In the genomic region with DNA sequence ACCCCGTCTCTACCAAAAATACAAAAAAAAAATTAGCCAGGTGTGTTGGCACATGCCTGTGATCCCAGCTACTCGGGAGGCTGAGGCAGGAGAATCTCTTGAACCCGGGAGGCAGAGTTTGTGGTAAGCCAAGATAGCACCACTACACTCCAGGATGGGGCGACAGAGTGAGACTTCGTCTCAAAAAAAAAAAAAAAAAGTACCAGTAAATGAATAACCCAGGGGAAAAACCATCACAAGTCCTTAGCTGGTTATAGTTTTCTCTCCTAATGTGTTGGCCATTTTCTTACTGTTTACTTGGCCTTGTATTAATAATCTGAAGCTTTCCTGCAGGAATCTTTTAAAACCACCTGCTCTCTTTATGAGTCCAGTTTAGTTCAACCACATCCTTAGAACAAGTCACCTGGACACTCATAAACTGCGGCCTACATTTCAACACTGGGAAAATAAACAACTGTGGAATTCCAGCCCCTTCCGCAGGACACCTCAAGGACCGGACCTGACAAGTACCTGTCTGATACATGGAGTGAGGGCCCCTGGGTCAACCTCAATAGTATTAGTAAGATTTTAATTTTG, we compare ENCODE assay signal across 22 cellular contexts.
DNase-seq lines count a peak whose midpoint lies in the region; ATAC-seq and TF ChIP-seq lines count a peak whose summit lies in the region.
"Had no signal": no experiment of that assay in that cellular context is flagged by ENCODE, and none has a peak within 500 bp of the region (broad histone marks: within the 10 kb centered on the region; RNA-seq: fewer than 3 reads in every experiment).

No MANE protein-coding gene starts in this region.

- peaks cover 16% of the 10 kb centered on the region for H3K4me1 ChIP-seq in hepatocyte (ENCODE audit: insufficient read depth)
- no peaks in the 10 kb centered on the region for H3K4me1 ChIP-seq in mucosa of descending colon (ENCODE audit: low read depth)

- H3K9me3 ChIP-seq in hepatocyte (ENCODE audit: low read depth) (no peaks in the 10 kb centered on the region), mucosa of descending colon (no peaks in the 10 kb centered on the region)

- POLR2A ChIA-PET in HEK293T (lab: Yijun Ruan, JAX) = no interaction called here

- H3K27ac ChIP-seq in hepatocyte = peak overlapping the region; percentile 74
- H3K27ac ChIP-seq: KMS-11, RWPE1, SK-N-MC had no signal

- H3K9me2 ChIP-seq in hepatocyte (replicated peaks; ENCODE audit: insufficient read depth) = no peaks in the 10 kb centered on the region

- 65% methylated on average over 8 of the region's 8 CpGs for WGBS in hepatocyte (ENCODE audit: low lambda C conversion rate, missing lambda C conversion rate)

- CTCF ChIA-PET in HEK293T (lab: Yijun Ruan, JAX) = no interaction called here

- in situ Hi-C loops in Caki2 (cut with HindIII; ENCODE audit: low pct_unique_long_range_greater_than_20kb, low sequenced_read_pairs) = no loop called here

- no peak overlapping the region for H3K4me2 ChIP-seq in hepatocyte
- H3K4me2 ChIP-seq: KMS-11 had no signal

- H3K4me3 ChIP-seq in hepatocyte = no peak overlapping the region
- no peak overlapping the region for H3K4me3 ChIP-seq in mucosa of descending colon
- H3K4me3 ChIP-seq: SK-N-MC had no signal

- no peak overlapping the region for H3K4me3 Mint-ChIP-seq in stimulated activated memory B cell treated with anti-CD40 and anti-IgM and Interleukin-4, amounts not matched to agents 10 μg/mL and 1 μg/mL and 100 μg/mL, for 72 hours
- H3K4me3 Mint-ChIP-seq: CD4-positive, alpha-beta T cell; H9 had no signal

- no peaks in the 10 kb centered on the region for H3K36me3 ChIP-seq in hepatocyte (replicated peaks; ENCODE audit: insufficient read depth, low read depth)
- H3K36me3 ChIP-seq in mucosa of descending colon (ENCODE audit: low read depth) = no peaks in the 10 kb centered on the region

- no peaks in the 10 kb centered on the region for H3K27me3 ChIP-seq in hepatocyte

- no peaks in the 10 kb centered on the region for H4K20me1 ChIP-seq in hepatocyte (ENCODE audit: insufficient read depth, poor library complexity, severe bottlenecking)

- H2AFZ ChIP-seq in hepatocyte = no peak overlapping the region

- intact Hi-C loops in mucosa of descending colon (cut with DNase I, micrococcal nuclease) = no loop called here

- no peaks in the 10 kb centered on the region for H3K79me2 ChIP-seq in hepatocyte

- TF ChIP-seq CTCF in hepatocyte (IDR thresholded peaks at IDR 0.05; ENCODE audit: poor library complexity) (no peak), mucosa of descending colon (IDR thresholded peaks at IDR 0.05) (no peak)

- DNase-seq in Caki2 (ENCODE audit: low read depth) (peak; percentile 75), HT-29 (ENCODE audit: low spot score) (peak; percentile 94), hepatocyte (ENCODE audit: low spot score) (peak; percentile 30), mucosa of descending colon (no peak), NCI-H2227 treated with DMSO at 0.1 percent for 48 hours (lab: John Stamatoyannopoulos, UW) (no peak), HEK293T (ENCODE audit: extremely low spot score) (no peak)
- DNase-seq: CD4-positive, alpha-beta T cell; COR-L47; H9; IMR-90; MV-4-11; NCI-H1694; NCI-H2081; NCI-H2171 treated with DMSO at 0.1 percent for 48 hours; NCI-H446; SHP77 treated with DMSO at 0.1 percent for 48 hours; SW 1271 had no signal

- H3K27me3 Mint-ChIP-seq in stimulated activated memory B cell treated with anti-CD40 and anti-IgM and Interleukin-4, amounts not matched to agents 10 μg/mL and 1 μg/mL and 100 μg/mL, for 72 hours = peaks cover 18% of the 10 kb centered on the region

- no peaks in the 10 kb centered on the region for H3K36me3 Mint-ChIP-seq in stimulated activated memory B cell treated with anti-CD40 and anti-IgM and Interleukin-4, amounts not matched to agents 10 μg/mL and 1 μg/mL and 100 μg/mL, for 72 hours

- peak; percentile 21 for ATAC-seq in mucosa of descending colon
- ATAC-seq in stimulated activated memory B cell treated with anti-CD40 and anti-IgM and Interleukin-4, amounts not matched to agents 10 μg/mL and 1 μg/mL and 100 μg/mL, for 72 hours = no peak
- no peak for ATAC-seq in HG03354 (IDR thresholded peaks at IDR 0.05; ENCODE audit: poor library complexity, severe bottlenecking, unreplicated experiment)

- no peaks in the 10 kb centered on the region for H3K9me3 Mint-ChIP-seq in stimulated activated memory B cell treated with anti-CD40 and anti-IgM and Interleukin-4, amounts not matched to agents 10 μg/mL and 1 μg/mL and 100 μg/mL, for 72 hours
- H3K9me3 Mint-ChIP-seq: CD4-positive, alpha-beta T cell; H9 had no signal

- H3K27ac Mint-ChIP-seq in stimulated activated memory B cell treated with anti-CD40 and anti-IgM and Interleukin-4, amounts not matched to agents 10 μg/mL and 1 μg/mL and 100 μg/mL, for 72 hours = no peak overlapping the region
- H3K27ac Mint-ChIP-seq: CD4-positive, alpha-beta T cell; H9 had no signal

- H3K4me1 Mint-ChIP-seq in stimulated activated memory B cell treated with anti-CD40 and anti-IgM and Interleukin-4, amounts not matched to agents 10 μg/mL and 1 μg/mL and 100 μg/mL, for 72 hours = peaks cover 8% of the 10 kb centered on the region

TF ChIP-seq in HEK293T, 16 proteins besides CTCF, POLR2A, EP300 and RAD21:
- no peak for TF ChIP-seq TARDBP (IDR thresholded peaks at IDR 0.05)
- no peak for TF ChIP-seq SP1 (IDR thresholded peaks at IDR 0.05)
- no peak for TF ChIP-seq FOXK2 (IDR thresholded peaks at IDR 0.05)
- TF ChIP-seq FOXA1 (IDR thresholded peaks at IDR 0.05) = no peak
- no peak for TF ChIP-seq L3MBTL2 (conservative IDR thresholded peaks at IDR 0.05)
- no peak for TF ChIP-seq BHLHE40 (IDR thresholded peaks at IDR 0.05; ENCODE audit: borderline replicate concordance)
- no peak for TF ChIP-seq LEF1 (IDR thresholded peaks at IDR 0.05; ENCODE audit: borderline replicate concordance)
- TF ChIP-seq ARNT (IDR thresholded peaks at IDR 0.05) = no peak
- TF ChIP-seq NFRKB (IDR thresholded peaks at IDR 0.05) = no peak
- no peak for TF ChIP-seq FOXM1 (IDR thresholded peaks at IDR 0.05; ENCODE audit: borderline replicate concordance)
- TF ChIP-seq ELF4 (IDR thresholded peaks at IDR 0.05) = no peak
- TF ChIP-seq, protein P1, sequence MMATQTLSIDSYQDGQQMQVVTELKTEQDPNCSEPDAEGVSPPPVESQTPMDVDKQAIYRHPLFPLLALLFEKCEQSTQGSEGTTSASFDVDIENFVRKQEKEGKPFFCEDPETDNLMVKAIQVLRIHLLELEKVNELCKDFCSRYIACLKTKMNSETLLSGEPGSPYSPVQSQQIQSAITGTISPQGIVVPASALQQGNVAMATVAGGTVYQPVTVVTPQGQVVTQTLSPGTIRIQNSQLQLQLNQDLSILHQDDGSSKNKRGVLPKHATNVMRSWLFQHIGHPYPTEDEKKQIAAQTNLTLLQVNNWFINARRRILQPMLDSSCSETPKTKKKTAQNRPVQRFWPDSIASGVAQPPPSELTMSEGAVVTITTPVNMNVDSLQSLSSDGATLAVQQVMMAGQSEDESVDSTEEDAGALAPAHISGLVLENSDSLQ (IDR thresholded peaks at IDR 0.05) = no peak
- no peak for TF ChIP-seq HDGF (IDR thresholded peaks at IDR 0.05; ENCODE audit: borderline replicate concordance)
- TF ChIP-seq ZNF384 (IDR thresholded peaks at IDR 0.05) = no peak
- no peak for TF ChIP-seq CTBP1 (IDR thresholded peaks at IDR 0.05; ENCODE audit: borderline replicate concordance)
- TF ChIP-seq SUZ12 (IDR thresholded peaks at IDR 0.05) = no peak

Comparison
In these comparisons a context has a peak if more than half of its experiments do, and no peak if none do; other contexts are left out.
1. DNase-seq: peak in Caki2 (single experiment), HT-29 (single experiment) and hepatocyte (single experiment); none in mucosa of descending colon (0 of 3), NCI-H2227 treated with DMSO at 0.1 percent for 48 hours (single experiment) and HEK293T (single experiment).